Comparison of ENCODE assay signal across 25 cellular contexts in the genomic region with DNA sequence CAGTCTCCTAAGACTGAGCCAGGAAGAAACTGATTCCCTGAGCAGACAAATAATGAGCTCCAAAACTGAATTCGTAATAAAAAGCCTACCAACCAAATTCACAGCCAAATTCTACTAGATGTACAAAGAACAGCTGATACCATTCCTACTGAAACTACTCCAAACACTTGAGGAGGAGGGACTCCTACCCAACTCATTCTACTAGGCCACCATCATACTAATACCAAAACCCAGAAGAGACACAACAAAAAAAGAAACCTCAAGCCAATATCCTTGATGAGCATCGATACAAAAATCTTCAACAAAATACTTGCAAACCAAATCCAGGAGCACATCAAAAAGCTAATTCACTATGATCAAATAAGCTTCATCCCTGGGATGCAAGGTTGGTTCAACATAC. TPM values are rescaled to one million over a fixed set of nuclear protein-coding genes. Genes with fewer than 3 reads are reported as not detected.
"Had no signal": no experiment of that assay in that cellular context is flagged by ENCODE, and none has a peak within 500 bp of the region (broad histone marks: within the 10 kb centered on the region; RNA-seq: fewer than 3 reads in every experiment).

No MANE protein-coding gene starts in this region.

- H3K36me3 ChIP-seq: SJSA1 had no signal

- H3K27ac Mint-ChIP-seq: IgD-negative memory B cell had no signal

- H3K4me3 ChIP-seq: SJSA1, SK-N-MC had no signal

- DNase-seq: KBM-7, NCI-H1092, NCI-H1105 treated with DMSO at 0.1 percent for 48 hours, NCI-H1417 treated with DMSO at 0.1 percent for 48 hours, NCI-H146, NCI-H1694 treated with DMSO at 0.1 percent for 48 hours, NCI-H1930, NCI-H2081, NCI-H2107, NCI-H226, NCI-H446, NCI-H510A, NCI-H524 treated with DMSO at 0.1 percent for 48 hours, NCI-H69, NCI-H774, Right ventricle myocardium superior, RPMI8226, SIG-M5 had no signal

- H3K27me3 Mint-ChIP-seq: IgD-negative memory B cell had no signal

- FAIRE-seq: RCC 7860 had no signal

- H3K27ac ChIP-seq: SJSA1, SK-N-MC had no signal

- H3K4me1 ChIP-seq: SJSA1 had no signal

- H3K27me3 ChIP-seq: SJSA1 had no signal

RNA-seq across cellular contexts. Expression of gene RNU4ATAC, which starts 20.0 kb away (rescaled TPM):
- total RNA-seq: HT1080, LHCN-M2, MCF 10A, SJSA1 had no signal
- polyA plus RNA-seq: IgD-negative memory B cell had no signal
